ENCODE assay signal across 26 cellular contexts in genomic region chr13:62290542-62290941, GRCh38.
"Had no signal": no experiment of that assay in that cellular context is flagged by ENCODE, and none has a peak within 500 bp of the region (broad histone marks: within the 10 kb centered on the region; RNA-seq: fewer than 3 reads in every experiment).

No MANE protein-coding gene starts in this region.

- H3K4me3 ChIP-seq: colonic mucosa, esophagus squamous epithelium, gastrocnemius medialis, heart right ventricle, left lung, lower lobe of right lung, mucosa of descending colon had no signal

- H3K9me3 ChIP-seq: colonic mucosa, gastrocnemius medialis, heart right ventricle, lower lobe of right lung had no signal

- H3K36me3 ChIP-seq: colonic mucosa, esophagus squamous epithelium, gastrocnemius medialis, heart right ventricle, left lung, lower lobe of right lung had no signal

- ATAC-seq: effector memory CD8-positive, alpha-beta T cell; esophagus mucosa; gastrocnemius medialis; heart right ventricle; left cardiac atrium; left lung; left ventricle myocardium superior; lower lobe of right lung; mucosa of descending colon had no signal

- H3K27ac ChIP-seq: colonic mucosa, epithelial cell of prostate, esophagus squamous epithelium, gastrocnemius medialis, heart right ventricle, left lung, lower lobe of right lung had no signal

- H3K27me3 ChIP-seq: colonic mucosa, esophagus squamous epithelium, gastrocnemius medialis, heart right ventricle, left lung had no signal

- DNase-seq: colonic mucosa; cortex of kidney; effector CD8-positive, alpha-beta T cell; effector memory CD8-positive, alpha-beta T cell; endodermal cell; erythroblast; esophagus squamous epithelium; foreskin fibroblast; foreskin melanocyte; gastrocnemius medialis; glutamatergic neuron; head of caudate nucleus; heart right ventricle; hippocampal formation; left cardiac atrium; left lung; left ventricle myocardium superior; lower lobe of right lung; mesenchymal stem cell; mucosa of descending colon; naive B cell had no signal

- FAIRE-seq: endometrium, islet of Langerhans, keratinocyte had no signal

- H3K4me1 ChIP-seq: colonic mucosa, esophagus squamous epithelium, gastrocnemius medialis, heart right ventricle, left lung, lower lobe of right lung had no signal
